In genomic region chr10:7862121-7862514, GRCh38 we compare ENCODE assay signal across 27 cellular contexts.
"Had no signal": no experiment of that assay in that cellular context is flagged by ENCODE, and none has a peak within 500 bp of the region (broad histone marks: within the 10 kb centered on the region; RNA-seq: fewer than 3 reads in every experiment).

No MANE protein-coding gene starts in this region.

- ATAC-seq: naive thymus-derived CD8-positive, alpha-beta T cell; natural killer cell treated with Interleukin-12 subunit alpha and Interleukin-12 subunit beta and Interleukin-15 and Interleukin-18, amount 100 ng/mL, for 72 hours; psoas muscle; right cardiac atrium; right lobe of liver; stimulated activated effector memory CD8-positive, alpha-beta T cell treated with anti-CD3 and anti-CD28 coated beads, Interleukin-12 subunit alpha, Interleukin-12 subunit beta, amount 100 ng/mL, for 72 hours; stimulated activated naive B cell treated with anti-CD40 and anti-IgM and Interleukin-4, amounts not matched to agents 10 μg/mL and 1 μg/mL and 100 μg/mL, for 72 hours; upper lobe of right lung had no signal

- H3K36me3 ChIP-seq: neutrophil, ovary, right lobe of liver, sigmoid colon, suprapubic skin, upper lobe of right lung, uterus had no signal

- H3K4me1 ChIP-seq: parathyroid adenoma, psoas muscle, right lobe of liver, suprapubic skin, uterus had no signal

- H3K27me3 ChIP-seq: neutrophil, ovary, right lobe of liver, sigmoid colon, stomach, suprapubic skin, testis, tibial artery, transverse colon, upper lobe of right lung, uterus had no signal

- DNase-seq: naive thymus-derived CD8-positive, alpha-beta T cell; nephron progenitor cell; nucleus accumbens; ovary; posterior cingulate gyrus; psoas muscle; right cardiac atrium; right lobe of liver; sigmoid colon; small intestine; stimulated activated CD4-positive, alpha-beta T cell treated with anti-CD3 and anti-CD28 coated beads, Interleukin-15, amount 100 ng/mL, for 24 hours; stimulated activated CD4-positive, alpha-beta T cell treated with anti-CD3 and anti-CD28 coated beads, Interleukin-2, amount 100 ng/mL, for 24 hours; stimulated activated CD4-positive, alpha-beta T cell treated with anti-CD3 and anti-CD28 coated beads, Interleukin-2, amount 100 ng/mL, for 48 hours; stimulated activated CD4-positive, alpha-beta T cell treated with anti-CD3 and anti-CD28 coated beads, Interleukin-4, amount 100 ng/mL, for 24 hours; stimulated activated naive B cell treated with anti-CD40 and anti-IgM and Interleukin-4, amounts not matched to agents 10 μg/mL and 1 μg/mL and 100 μg/mL, for 72 hours; stimulated activated naive CD4-positive, alpha-beta T cell treated with Interleukin-2 at 50 U/mL for 16 hours; stomach; testis; tibial artery; transverse colon; upper lobe of right lung; uterus had no signal

- H3K27ac ChIP-seq: neutrophil, ovary, parathyroid adenoma, psoas muscle, right lobe of liver, sigmoid colon, stomach, suprapubic skin, testis, tibial artery, transverse colon, upper lobe of right lung, uterus had no signal

- H3K4me3 ChIP-seq: ovary, psoas muscle, right lobe of liver, sigmoid colon, stomach, suprapubic skin, testis, tibial artery, transverse colon, upper lobe of right lung, uterus had no signal

- FAIRE-seq: small intestine had no signal

- H3K9ac ChIP-seq: parathyroid adenoma had no signal

- H3K9me3 ChIP-seq: neutrophil, testis, uterus had no signal
